Comparison of ENCODE assay signal across 38 cellular contexts in genomic region chr11:56251954-56252353, GRCh38. TPM values are rescaled to one million over a fixed set of nuclear protein-coding genes. Genes with fewer than 3 reads are reported as not detected.
"Had no signal": no experiment of that assay in that cellular context is flagged by ENCODE, and none has a peak within 500 bp of the region (broad histone marks: within the 10 kb centered on the region; RNA-seq: fewer than 3 reads in every experiment).

TSS of gene OR5T3 (plus strand) at chr11:56252254. CDS start at chr11:56252254, 0 bp downstream.

- DNase-seq: Karpas-422, Kasumi-1, MG63, MM.1S, MV-4-11, NCI-H1048, NCI-H1092, NCI-H1092 treated with DMSO at 0.1 percent for 48 hours, NCI-H1105, NCI-H1105 treated with DMSO at 0.1 percent for 48 hours, NCI-H1417, NCI-H1417 treated with DMSO at 0.1 percent for 48 hours, NCI-H1436, NCI-H1436 treated with DMSO at 0.1 percent for 48 hours, NCI-H146, NCI-H1694, NCI-H1694 treated with DMSO at 0.1 percent for 48 hours, NCI-H187, NCI-H187 treated with DMSO at 0.1 percent for 48 hours, NCI-H1930, NCI-H2029, NCI-H2029 treated with DMSO at 0.1 percent for 48 hours, NCI-H2081, NCI-H2081 treated with DMSO at 0.1 percent for 48 hours, NCI-H2107, NCI-H2171, NCI-H2171 treated with DMSO at 0.1 percent for 48 hours, NCI-H2227 treated with DMSO at 0.1 percent for 48 hours, NCI-H226, NCI-H345, NCI-H446, NCI-H446 treated with DMSO at 0.1 percent for 48 hours, NCI-H510A, NCI-H510A treated with DMSO at 0.1 percent for 48 hours had no signal

- H3K27me3 ChIP-seq: MG63 had no signal

- H3K4me3 ChIP-seq: MG63 had no signal

- H3K9me3 ChIP-seq: MG63 had no signal

- H3K36me3 ChIP-seq: MG63 had no signal

RNA-seq across cellular contexts. Expression of gene OR5T3, which starts in this region (rescaled TPM):
- total RNA-seq: LHCN-M2, M059J, MCF 10A, NCI-H460 had no signal
